In genomic region chr5:163766936-163767670, GRCh38 we compare ENCODE assay signal across 26 cellular contexts.
"Had no signal": no experiment of that assay in that cellular context is flagged by ENCODE, and none has a peak within 500 bp of the region (broad histone marks: within the 10 kb centered on the region; RNA-seq: fewer than 3 reads in every experiment).

No MANE protein-coding gene starts in this region.

- H3K4me1 ChIP-seq: esophagus muscularis mucosa, right lobe of liver, tibial nerve, upper lobe of left lung had no signal

- ATAC-seq: naive thymus-derived CD4-positive, alpha-beta T cell; right lobe of liver; stimulated activated naive B cell treated with anti-CD40 and anti-IgM and Interleukin-4, amounts not matched to agents 10 μg/mL and 1 μg/mL and 100 μg/mL, for 72 hours had no signal

- H3K27ac ChIP-seq: coronary artery, dorsolateral prefrontal cortex, esophagus muscularis mucosa, ovary, right lobe of liver, thoracic aorta, tibial nerve, upper lobe of left lung had no signal

- FAIRE-seq: frontal cortex, keratinocyte, small intestine, urothelium cell line had no signal

- H3K4me3 ChIP-seq: coronary artery, dorsolateral prefrontal cortex, esophagus muscularis mucosa, ovary, right lobe of liver, thoracic aorta, tibial nerve, upper lobe of left lung had no signal

- DNase-seq: dorsolateral prefrontal cortex; effector CD4-positive, alpha-beta T cell; endodermal cell; hypothalamus; immature natural killer cell; mammary epithelial cell; mesendoderm; midbrain; naive thymus-derived CD4-positive, alpha-beta T cell; nephron progenitor cell; nucleus accumbens; ovary; posterior cingulate gyrus; right lobe of liver; small intestine; stimulated activated CD4-positive, alpha-beta T cell treated with anti-CD3 and anti-CD28 coated beads, Interleukin-15, amount 100 ng/mL, for 24 hours; stimulated activated CD4-positive, alpha-beta T cell treated with anti-CD3 and anti-CD28 coated beads, Interleukin-2, amount 100 ng/mL, for 48 hours; stimulated activated naive B cell treated with anti-CD40 and anti-IgM and Interleukin-4, amounts not matched to agents 10 μg/mL and 1 μg/mL and 100 μg/mL, for 72 hours; upper lobe of left lung had no signal

- H3K27me3 ChIP-seq: ovary, right lobe of liver, tibial nerve, upper lobe of left lung had no signal

- H3K36me3 ChIP-seq: esophagus muscularis mucosa, ovary, right lobe of liver, thoracic aorta, tibial nerve, upper lobe of left lung had no signal

- H3K9me3 ChIP-seq: esophagus muscularis mucosa, ovary, right lobe of liver, thoracic aorta, tibial nerve, upper lobe of left lung had no signal
